Comparison of ENCODE assay signal across 12 cellular contexts in the genomic region with DNA sequence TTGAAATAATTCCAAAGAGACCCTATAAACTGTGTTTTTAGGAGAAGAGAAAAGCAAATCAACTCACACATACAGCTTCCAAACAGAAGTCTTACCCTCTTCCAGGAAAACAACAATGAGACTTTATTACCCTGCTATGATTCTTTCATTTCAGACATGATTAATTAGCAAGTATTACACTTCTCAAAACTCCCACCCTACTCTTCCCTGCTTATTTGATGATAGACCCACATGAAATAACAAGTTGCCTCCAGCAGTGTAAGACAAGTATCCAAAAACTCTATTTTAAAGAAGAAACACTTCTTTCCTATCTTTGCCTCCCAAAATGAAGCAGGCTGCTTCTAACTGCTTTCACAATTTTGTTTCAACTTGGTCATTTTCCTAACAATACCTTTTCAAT. TPM values are rescaled to one million over a fixed set of nuclear protein-coding genes. Genes with fewer than 3 reads are reported as not detected.
A peak's percentile ranks its signal among the peaks of the same experiment; 100 is the strongest.
DNase-seq lines count a peak whose midpoint lies in the region; ATAC-seq and TF ChIP-seq lines count a peak whose summit lies in the region.
"Had no signal": no experiment of that assay in that cellular context is flagged by ENCODE, and none has a peak within 500 bp of the region (broad histone marks: within the 10 kb centered on the region; RNA-seq: fewer than 3 reads in every experiment).

No MANE protein-coding gene starts in this region.

- no peaks in the 10 kb centered on the region for H4K20me1 ChIP-seq in GM23338 (replicated peaks; ENCODE audit: insufficient read depth)
- H4K20me1 ChIP-seq in OCI-LY7 (ENCODE audit: insufficient read depth, low read length): no peaks in the 10 kb centered on the region

- no peaks in the 10 kb centered on the region for H3K36me3 ChIP-seq in GM23338 (ENCODE audit: insufficient read depth)
- H3K36me3 ChIP-seq in body of pancreas (replicated peaks in 1 of 2; ENCODE audit: insufficient read depth in 1 of 2, low read depth in 2 of 2): no peaks in the 10 kb centered on the region
- H3K36me3 ChIP-seq in stomach: no peaks in the 10 kb centered on the region
- H3K36me3 ChIP-seq in OCI-LY7 (ENCODE audit: insufficient read depth, low read length): no peaks in the 10 kb centered on the region

- in situ Hi-C loops in KBM-7 (cut with MboI; ENCODE audit: low pct_unique_long_range_greater_than_20kb, low sequenced_read_pairs): no loop called here

- ATAC-seq in GM23338: no peak
- ATAC-seq in body of pancreas: no peak
- no peak for ATAC-seq in GM21367 (IDR thresholded peaks at IDR 0.05; ENCODE audit: unreplicated experiment)
- ATAC-seq in activated naive CD8-positive, alpha-beta T cell treated with anti-CD3 and anti-CD28 coated beads, Interleukin-2, amount 50 U/mL, for 24 hours: no peak
- ATAC-seq: natural killer cell treated with Interleukin-12 subunit alpha and Interleukin-12 subunit beta and Interleukin-15 and Interleukin-18, amount 100 ng/mL, for 72 hours had no signal

- H3K9me3 ChIP-seq in body of pancreas (no peaks in the 10 kb centered on the region), stomach (no peaks in the 10 kb centered on the region), OCI-LY7 (ENCODE audit: low read length) (no peaks in the 10 kb centered on the region)

- H3K27ac ChIP-seq in GM23338 (ENCODE audit: low read depth): no peak overlapping the region
- H3K27ac ChIP-seq in body of pancreas: peak overlapping the region in 3 of 4 donors; percentile 11 to 62 (median 14)
- H3K27ac ChIP-seq in layer of hippocampus (ENCODE audit: low read depth, low read length): peak overlapping the region; percentile 4
- H3K27ac ChIP-seq in stomach: peak overlapping the region in 4 of 5 donors; percentile 32 to 90 (median 73)
- no peak overlapping the region for H3K27ac ChIP-seq in OCI-LY7 (ENCODE audit: low read depth, low read length, poor library complexity, severe bottlenecking)

- intact Hi-C loops in body of pancreas (cut with DNase I) (no loop called here), stomach (cut with DNase I; ENCODE audit: low total_unique reads) (no loop called here), OCI-LY7 (cut with micrococcal nuclease; ENCODE audit: unreplicated experiment) (no loop called here)

- H3K4me2 ChIP-seq in GM23338: peak overlapping the region; percentile 33
- H3K4me2 ChIP-seq in OCI-LY7 (ENCODE audit: low read length): no peak overlapping the region

- H3K27ac Mint-ChIP-seq in GM23338: peak overlapping the region; percentile 66
- no peak overlapping the region for H3K27ac Mint-ChIP-seq in activated naive CD8-positive, alpha-beta T cell treated with anti-CD3 and anti-CD28 coated beads, Interleukin-2, amount 50 U/mL, for 24 hours
- H3K27ac Mint-ChIP-seq: natural killer cell treated with Interleukin-12 subunit alpha and Interleukin-12 subunit beta and Interleukin-15 and Interleukin-18, amount 100 ng/mL, for 72 hours had no signal

- no peaks in the 10 kb centered on the region for H3K9me3 Mint-ChIP-seq in GM23338
- H3K9me3 Mint-ChIP-seq in activated naive CD8-positive, alpha-beta T cell treated with anti-CD3 and anti-CD28 coated beads, Interleukin-2, amount 50 U/mL, for 24 hours: peaks cover 4% of the 10 kb centered on the region

- TF ChIP-seq POLR2A in body of pancreas (IDR thresholded peaks at IDR 0.05) (no peak), stomach (IDR thresholded peaks at IDR 0.05) (no peak)

- peaks cover 88% of the 10 kb centered on the region for H3K79me2 ChIP-seq in GM23338 (replicated peaks; ENCODE audit: insufficient read depth)
- H3K79me2 ChIP-seq in OCI-LY7 (ENCODE audit: insufficient read depth, low read depth, low read length): no peaks in the 10 kb centered on the region

- no peaks in the 10 kb centered on the region for H3K36me3 Mint-ChIP-seq in GM23338 (ENCODE audit: low read depth)
- H3K36me3 Mint-ChIP-seq in activated naive CD8-positive, alpha-beta T cell treated with anti-CD3 and anti-CD28 coated beads, Interleukin-2, amount 50 U/mL, for 24 hours (ENCODE audit: low read depth): peaks cover 3% of the 10 kb centered on the region

- DNase-seq in GM23338 (ENCODE audit: low spot score): no peak
- no peak for DNase-seq in body of pancreas
- no peak for DNase-seq in stomach
- DNase-seq in KBM-7: no peak
- DNase-seq in activated naive CD8-positive, alpha-beta T cell treated with anti-CD3 and anti-CD28 coated beads, Interleukin-2, amount 50 U/mL, for 24 hours: no peak
- no peak for DNase-seq in OCI-LY7 (ENCODE audit: low spot score)
- DNase-seq: C1 segment of cervical spinal cord, KG1, NCI-H1930 had no signal

- H3K27me3 Mint-ChIP-seq in GM23338 (ENCODE audit: insufficient read depth, low read depth, poor library complexity): peaks cover 3% of the 10 kb centered on the region
- peaks cover 21% of the 10 kb centered on the region for H3K27me3 Mint-ChIP-seq in activated naive CD8-positive, alpha-beta T cell treated with anti-CD3 and anti-CD28 coated beads, Interleukin-2, amount 50 U/mL, for 24 hours

- no peak overlapping the region for H2AFZ ChIP-seq in GM23338
- H2AFZ ChIP-seq in OCI-LY7 (ENCODE audit: low read length): no peak overlapping the region

- H3K4me3 ChIP-seq in GM23338 (no peak overlapping the region), body of pancreas (no peak overlapping the region), stomach (no peak overlapping the region), OCI-LY7 (ENCODE audit: low read depth, low read length, poor library complexity, severe bottlenecking) (no peak overlapping the region)

- H3K9me2 ChIP-seq in GM23338 (ENCODE audit: insufficient read depth) (no peaks in the 10 kb centered on the region), OCI-LY7 (ENCODE audit: insufficient read depth, low read length) (no peaks in the 10 kb centered on the region)

- BruUV-seq in OCI-LY7 (replicated peaks; lab: Mats Ljungman, UMichigan): no TSS peak

- CTCF ChIA-PET in OCI-LY7 (lab: Charles Lee; ENCODE audit: unreplicated experiment): no interaction called here

- H3K4me1 ChIP-seq in GM23338 (ENCODE audit: insufficient read depth) (peaks cover 35% of the 10 kb centered on the region), body of pancreas (peaks cover 29% of the 10 kb centered on the region), stomach (peaks cover 0 to 14% (median 7%) of the 10 kb centered on the region in 4 donors), OCI-LY7 (ENCODE audit: insufficient read depth, low read length, poor library complexity, severe bottlenecking) (no peaks in the 10 kb centered on the region)

- POLR2A ChIA-PET in OCI-LY7 (lab: Charles Lee): interaction anchor here (0.7 to 2.1 kb wide), 2 partner anchors 11 to 334 kb away, joined by 3 to 5 read pairs; no protein-coding TSS in a partner anchor

- TF ChIP-seq CTCF in GM23338 (conservative IDR thresholded peaks at IDR 0.05; ENCODE audit: low read depth in 2 of 2) (no peak), body of pancreas (IDR thresholded peaks at IDR 0.05) (no peak), stomach (IDR thresholded peaks at IDR 0.05) (no peak), OCI-LY7 (conservative IDR thresholded peaks at IDR 0.05; ENCODE audit: low read length) (no peak)

- peaks cover 43% of the 10 kb centered on the region for H3K4me1 Mint-ChIP-seq in GM23338
- peaks cover 3% of the 10 kb centered on the region for H3K4me1 Mint-ChIP-seq in activated naive CD8-positive, alpha-beta T cell treated with anti-CD3 and anti-CD28 coated beads, Interleukin-2, amount 50 U/mL, for 24 hours

- H3K27me3 ChIP-seq in GM23338 (ENCODE audit: insufficient read depth) (no peaks in the 10 kb centered on the region), body of pancreas (no peaks in the 10 kb centered on the region), layer of hippocampus (ENCODE audit: control insufficient read depth, insufficient read depth, low read length) (no peaks in the 10 kb centered on the region), stomach (peaks cover 0 to 9% (median 8%) of the 10 kb centered on the region in 3 donors)

- H3K4me3 Mint-ChIP-seq in GM23338: no peak overlapping the region
- H3K4me3 Mint-ChIP-seq in activated naive CD8-positive, alpha-beta T cell treated with anti-CD3 and anti-CD28 coated beads, Interleukin-2, amount 50 U/mL, for 24 hours: no peak overlapping the region
- H3K4me3 Mint-ChIP-seq: natural killer cell treated with Interleukin-12 subunit alpha and Interleukin-12 subunit beta and Interleukin-15 and Interleukin-18, amount 100 ng/mL, for 72 hours had no signal

- TF ChIP-seq EP300 in stomach (IDR thresholded peaks at IDR 0.05): no peak

- no peaks in the 10 kb centered on the region for H3F3A ChIP-seq in GM23338 (replicated peaks; ENCODE audit: low read depth)

TF ChIP-seq in GM23338, 12 proteins besides CTCF, POLR2A, EP300 and RAD21 (continues in another document):
- TF ChIP-seq STAT1 (IDR thresholded peaks at IDR 0.05; ENCODE audit: unreplicated experiment): no peak
- TF ChIP-seq ZNF331 (CRISPR knock-in tag; IDR thresholded peaks at IDR 0.05; ENCODE audit: low read depth): no peak
- no peak for TF ChIP-seq POLR2AphosphoS5 (IDR thresholded peaks at IDR 0.05; ENCODE audit: low read depth)

RNA-seq across cellular contexts. Expression of gene FIGN, which starts 4.1 kb away (rescaled TPM):
- 13.2 and 17.2 TPM in 2 replicates for total RNA-seq in GM23338 (2014; rRNA removed; shearing (Covaris generic))
- polyA plus RNA-seq in GM23338 (2016; fragmentation: Nextera tagmentation; extraction: Ambion mirVana): 12.1 and 23.6 TPM in 2 replicates
- total RNA-seq in body of pancreas: 1 to 10 TPM; 3.4 to 4.0 TPM
- 1 to 10 TPM; 1.2 to 8.9 (median 4.1) TPM for total RNA-seq in stomach
- polyA plus RNA-seq in stomach: 1 to 10 TPM in 1 of 3 donors, under 1 TPM in 2; 0.33 to 1.2 (median 0.92) TPM
- not detected in 2 replicates for total RNA-seq in OCI-LY7 (2014; rRNA removed; shearing (Covaris generic))
- not detected in 2 replicates for total RNA-seq in OCI-LY7 (2022)
- total RNA-seq: natural killer cell treated with Interleukin-12 subunit alpha and Interleukin-12 subunit beta and Interleukin-15 and Interleukin-18, amount 100 ng/mL, for 72 hours had no signal

Comparison
In these comparisons a context has a peak if more than half of its experiments do, and no peak if none do; other contexts are left out.
1. H3K27ac ChIP-seq: peak in body of pancreas (3 of 4), layer of hippocampus (single experiment) and stomach (4 of 5); none in GM23338 (single experiment) and OCI-LY7 (single experiment).